ENCODE assay signal across 21 cellular contexts in the genomic region with DNA sequence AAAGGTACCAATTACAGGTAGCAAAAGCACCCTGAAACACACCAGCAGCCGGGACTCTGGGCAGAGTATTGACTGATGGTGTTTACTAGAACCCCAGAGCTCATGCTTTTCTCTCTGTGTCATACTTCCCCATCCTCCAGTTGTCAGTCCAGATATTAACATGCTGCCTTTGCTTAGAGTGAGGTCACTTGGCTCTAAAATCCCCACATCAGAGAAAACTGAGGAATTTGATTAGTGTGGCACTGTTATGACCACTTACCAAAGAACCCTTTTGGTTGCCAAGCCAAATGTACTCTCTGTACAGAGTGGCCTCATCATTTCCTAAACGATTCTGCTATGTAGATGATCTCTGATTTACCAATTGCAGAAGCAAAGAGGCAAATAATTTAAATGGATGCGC.
A peak's percentile ranks its signal among the peaks of the same experiment; 100 is the strongest.
DNase-seq lines count a peak whose midpoint lies in the region; ATAC-seq, FAIRE-seq and TF ChIP-seq lines count a peak whose summit lies in the region.
"Had no signal": no experiment of that assay in that cellular context is flagged by ENCODE, and none has a peak within 500 bp of the region (broad histone marks: within the 10 kb centered on the region; RNA-seq: fewer than 3 reads in every experiment).

No MANE protein-coding gene starts in this region.

- H3K27me3 ChIP-seq in AG04450 (ENCODE audit: control insufficient read depth, insufficient read depth, low read length) (peaks cover 3% of the 10 kb centered on the region), IMR-90 (ENCODE audit: control insufficient read depth, insufficient read depth, low read length) (0 out of 2 replicates have a peak, but pooled peaks cover 2% of the 10 kb centered on the region), PC-9 (ENCODE audit: insufficient read depth, low read depth) (no peaks in the 10 kb centered on the region)
- H3K27me3 ChIP-seq: right atrium auricular region, uterus had no signal

- peak overlapping the region; percentile 53; the same call in 1 of the 2 replicates for H4K91ac ChIP-seq in IMR-90 (ENCODE audit: insufficient read depth, low read depth, low read length)

- H3K18ac ChIP-seq in IMR-90 (ENCODE audit: low read depth, low read length): peak overlapping the region; percentile 83; the same call in 1 of the 2 replicates

- H3K36me3 ChIP-seq in IMR-90 (ENCODE audit: control insufficient read depth, insufficient read depth, low read length) (no peaks in the 10 kb centered on the region), PC-9 (ENCODE audit: low read depth) (no peaks in the 10 kb centered on the region)
- H3K36me3 ChIP-seq: right atrium auricular region, uterus had no signal

- H3K4ac ChIP-seq in IMR-90 (ENCODE audit: low read depth, low read length): peak overlapping the region; percentile 81

- POLR2A ChIA-PET in AG04450 (lab: Yijun Ruan, JAX) (interaction anchor here (0.6 to 1.0 kb wide), 2 partner anchors 48 to 115 kb away, joined by 3 read pairs; no protein-coding TSS in a partner anchor), IMR-90 (lab: Charles Lee; ENCODE audit: unreplicated experiment) (no interaction called here), PC-9 (lab: Charles Lee; ENCODE audit: unreplicated experiment) (no interaction called here)

- H3K9me2 ChIP-seq in PC-9 (ENCODE audit: insufficient read depth): no peaks in the 10 kb centered on the region

- in situ Hi-C loops in IMR-90 (cut with MboI; ENCODE audit: low sequenced_read_pairs) (no loop called here), astrocyte of the cerebellum (cut with HindIII; ENCODE audit: low sequenced_read_pairs) (no loop called here)

- no peak overlapping the region for H2AK9ac ChIP-seq in IMR-90 (replicated peaks; ENCODE audit: low read depth, low read length, poor library complexity)

- no peak for FAIRE-seq in HTR-8/SVneo (lab: Jason Lieb, UNC)

- H3K4me3 ChIP-seq in AG04450 (ENCODE audit: low read depth, low read length) (no peak overlapping the region), IMR-90 (ENCODE audit: insufficient read depth, low read depth, low read length) (no peak overlapping the region), astrocyte of the cerebellum (ENCODE audit: low read depth, low read length) (no peak overlapping the region), PC-9 (no peak overlapping the region)
- H3K4me3 ChIP-seq: right atrium auricular region, uterus had no signal

- CTCF ChIA-PET in AG04450 (lab: Charles Lee): interaction anchor here (1.6 to 3.8 kb wide), 3 partner anchors 20 to 934 kb away, joined by 3 to 22 read pairs (median 4); no protein-coding TSS in a partner anchor
- CTCF ChIA-PET in IMR-90 (lab: Yijun Ruan, JAX): interaction anchor here (0.6 kb wide), 1 partner anchor 20 kb away, joined by 3 read pairs; no protein-coding TSS in a partner anchor
- CTCF ChIA-PET in PC-9 (lab: Charles Lee): no interaction called here

- H3K23ac ChIP-seq in IMR-90 (ENCODE audit: low read depth, low read length): no peak overlapping the region

- no peak overlapping the region for H3K56ac ChIP-seq in IMR-90 (ENCODE audit: extremely low read depth, insufficient read depth, low read length)

- H3K27ac ChIP-seq in AG04450 (ENCODE audit: low read depth, low read length): peak overlapping the region; percentile 11
- peak overlapping the region; percentile 10; the same call in 1 of the 2 replicates for H3K27ac ChIP-seq in IMR-90 (ENCODE audit: insufficient read depth, low read length)
- no peak overlapping the region for H3K27ac ChIP-seq in PC-9
- H3K27ac ChIP-seq: right atrium auricular region, uterus had no signal

- H3K79me1 ChIP-seq in IMR-90 (ENCODE audit: low read depth in 1 of 2, low read length in 2 of 2): no peaks in the 10 kb centered on the region

- intact Hi-C loops in IMR-90 (cut with micrococcal nuclease): no loop called here
- intact Hi-C loops in PC-9 (cut with micrococcal nuclease; ENCODE audit: unreplicated experiment): no loop called here

- 0 out of 3 replicates have a peak overlapping the region, but pooled peaks have one; percentile 65 for H2BK15ac ChIP-seq in IMR-90 (ENCODE audit: low read depth, low read length)

- no peak for TF ChIP-seq RAD21 in IMR-90 (IDR thresholded peaks at IDR 0.05; ENCODE audit: low read length)

- H2AFZ ChIP-seq in IMR-90 (replicated peaks; ENCODE audit: low read length, poor library complexity) (peak overlapping the region; percentile 8), PC-9 (no peak overlapping the region)

- TF ChIP-seq POLR2A in IMR-90 (IDR thresholded peaks at IDR 0.05; ENCODE audit: low read depth, low read length): no peak

- H3K9ac ChIP-seq in IMR-90 (ENCODE audit: low read depth, low read length): no peak overlapping the region

- TF ChIP-seq CTCF in AG04450 (IDR thresholded peaks at IDR 0.05; ENCODE audit: low read depth, low read length) (no peak), IMR-90 (conservative IDR thresholded peaks at IDR 0.05; ENCODE audit: low read depth, low read length) (no peak), astrocyte of the cerebellum (IDR thresholded peaks at IDR 0.05; ENCODE audit: low read depth, low read length, missing control alignments) (no peak), PC-9 (conservative IDR thresholded peaks at IDR 0.05) (no peak)

- DNase-seq in AG04450 (ENCODE audit: low read depth, low spot score): peak; percentile 26
- peak; percentile 80 for DNase-seq in IMR-90
- DNase-seq in astrocyte of the cerebellum (ENCODE audit: low read depth): peak; percentile 48
- peak; percentile 54 for DNase-seq in iris pigment epithelial cell (ENCODE audit: low read depth)
- DNase-seq in PC-9: no peak
- no peak for DNase-seq in HTR-8/SVneo (ENCODE audit: insufficient read length, low spot score)
- no peak for DNase-seq in activated effector memory CD4-positive, alpha-beta T cell treated with anti-CD3 and anti-CD28 coated beads, Interleukin-2, amount 50 U/mL, for 16 hours
- DNase-seq: ACHN; activated CD4-positive, alpha-beta T cell treated with anti-CD3 and anti-CD28 coated beads for 36 hours; activated CD8-positive, alpha-beta memory T cell treated with anti-CD3 and anti-CD28 coated beads, Interleukin-2, amount 10 ng/mL, durations not matched to agents 7 days and 5 days; activated naive CD8-positive, alpha-beta T cell treated with anti-CD3 and anti-CD28 coated beads, Interleukin-2, amount 50 U/mL, for 24 hours; caudate nucleus; CD4-positive, alpha-beta T cell; DMS153; naive thymus-derived CD8-positive, alpha-beta T cell; NCI-H1417; NCI-H526; uterus had no signal

- no TSS peak for BruUV-seq in IMR-90 (replicated peaks; lab: Mats Ljungman, UMichigan)
- no TSS peak for BruUV-seq in PC-9 (replicated peaks; lab: Mats Ljungman, UMichigan)

- dilution Hi-C loops in IMR-90 (cut with HindIII; ENCODE audit: low sequenced_read_pairs, unreplicated experiment): no loop called here

- H4K20me1 ChIP-seq in IMR-90 (ENCODE audit: insufficient read depth, low read length): no peaks in the 10 kb centered on the region
- no peaks in the 10 kb centered on the region for H4K20me1 ChIP-seq in PC-9 (ENCODE audit: insufficient read depth)

- H3K79me2 ChIP-seq in PC-9 (ENCODE audit: low read depth): no peaks in the 10 kb centered on the region

- H3K9me3 ChIP-seq in AG04450 (ENCODE audit: control insufficient read depth, insufficient read depth, low read length): no peaks in the 10 kb centered on the region
- H3K9me3 ChIP-seq in IMR-90 (ENCODE audit: control insufficient read depth, insufficient read depth, low read length): no peaks in the 10 kb centered on the region
- H3K9me3 ChIP-seq in PC-9 (ENCODE audit: insufficient read depth, low read depth): no peaks in the 10 kb centered on the region
- H3K9me3 ChIP-seq: right atrium auricular region, uterus had no signal

- peak overlapping the region in 1 of 2 experiments; percentile 61; a peak in 1 of 4 replicates for H4K8ac ChIP-seq in IMR-90 (ENCODE audit: low read depth in 2 of 2, low read length in 2 of 2)

- peak overlapping the region; percentile 79; the same call in 1 of the 2 replicates for H2BK120ac ChIP-seq in IMR-90 (ENCODE audit: low read depth, low read length)

- peaks cover 7% of the 10 kb centered on the region; the same call in 1 of the 2 replicates for H3F3A ChIP-seq in PC-9 (ENCODE audit: insufficient read depth, low read depth)

- H3K9me1 ChIP-seq in IMR-90 (ENCODE audit: insufficient read depth, low read length): peaks cover 3% of the 10 kb centered on the region; the same call in 1 of the 2 replicates

- H4K5ac ChIP-seq in IMR-90 (ENCODE audit: low read depth, low read length): no peak overlapping the region; the same call in 1 of the 2 replicates

- 0 out of 2 replicates have a peak overlapping the region, but pooled peaks have one; percentile 63 for H3K14ac ChIP-seq in IMR-90 (replicated peaks; ENCODE audit: low read depth, low read length)

- WGBS in IMR-90 (ENCODE audit: extremely low coverage in 2 of 2, insufficient read length in 1 of 2), 2 experiments: 20% methylated on average over 1 of the region's 3 CpGs; no CpG with 5 or more reads in 1 of the 2 experiments

- H3K4me1 ChIP-seq in IMR-90 (ENCODE audit: control insufficient read depth, insufficient read depth, low read length): peaks cover 8% of the 10 kb centered on the region
- 0 out of 2 replicates have a peak, but pooled peaks cover 14% of the 10 kb centered on the region for H3K4me1 ChIP-seq in PC-9 (replicated peaks; ENCODE audit: insufficient read depth)
- H3K4me1 ChIP-seq: right atrium auricular region, uterus had no signal

- H3K4me2 ChIP-seq in IMR-90 (ENCODE audit: low read depth, low read length) (0 out of 2 replicates have a peak overlapping the region, but pooled peaks have one; percentile 29), PC-9 (no peak overlapping the region)

- no peak overlapping the region for H2BK5ac ChIP-seq in IMR-90 (ENCODE audit: low read depth, low read length, poor library complexity, severe bottlenecking)

- peak overlapping the region; percentile 85 for H2AK5ac ChIP-seq in IMR-90 (ENCODE audit: low read depth, low read length)

- H2BK20ac ChIP-seq in IMR-90 (ENCODE audit: low read depth, low read length): peak overlapping the region; percentile 57; the same call in 1 of the 2 replicates

- peak; percentile 72 for ATAC-seq in IMR-90 (ENCODE audit: low read depth)
- ATAC-seq in HG03432 (IDR thresholded peaks at IDR 0.05; ENCODE audit: unreplicated experiment): no peak
- ATAC-seq: activated CD4-positive, alpha-beta T cell treated with anti-CD3 and anti-CD28 coated beads for 36 hours; activated CD8-positive, alpha-beta memory T cell treated with anti-CD3 and anti-CD28 coated beads, Interleukin-2, amount 10 ng/mL, durations not matched to agents 7 days and 5 days; activated naive CD8-positive, alpha-beta T cell treated with anti-CD3 and anti-CD28 coated beads, Interleukin-2, amount 50 U/mL, for 24 hours; naive thymus-derived CD8-positive, alpha-beta T cell; Right ventricle myocardium inferior had no signal

Comparison
In these comparisons a context has a peak if more than half of its experiments do, and no peak if none do; other contexts are left out.
1. DNase-seq: peak in AG04450 (single experiment), IMR-90 (single experiment), astrocyte of the cerebellum (single experiment) and iris pigment epithelial cell (single experiment); none in PC-9 (0 of 2), HTR-8/SVneo (single experiment) and activated effector memory CD4-positive, alpha-beta T cell treated with anti-CD3 and anti-CD28 coated beads, Interleukin-2, amount 50 U/mL, for 16 hours (single experiment).